8 cellular contexts compared by ENCODE assay signal in the genomic region with DNA sequence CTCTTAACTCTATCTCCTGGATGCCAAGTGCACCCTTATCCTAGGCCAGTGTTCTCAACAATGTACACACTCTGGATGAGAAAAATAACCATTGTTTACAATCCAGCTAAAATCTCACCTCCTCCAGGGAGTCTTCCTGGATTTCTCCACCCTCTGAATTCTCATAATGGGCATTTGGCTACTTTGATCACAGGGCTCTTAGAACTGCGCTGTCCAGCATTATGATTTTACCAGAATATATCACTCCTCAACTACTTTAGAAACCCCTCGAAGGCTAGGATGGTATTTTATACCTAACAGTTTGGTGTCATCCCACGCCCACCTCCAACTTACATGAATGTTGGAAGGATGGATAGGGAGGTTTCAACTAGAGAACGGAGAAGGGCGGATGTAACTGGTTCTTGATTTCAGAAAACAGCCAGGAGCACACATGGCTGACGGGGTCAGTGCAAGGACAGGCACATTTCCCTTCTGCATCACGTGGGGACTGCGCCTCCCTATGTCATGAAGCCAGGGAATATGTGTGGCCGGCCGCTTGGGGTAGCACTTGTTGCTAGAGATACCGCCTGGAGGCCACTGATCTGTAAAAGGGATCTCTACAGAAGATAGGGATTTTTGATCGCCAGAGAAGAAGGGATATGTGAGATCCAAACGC. TPM values are rescaled to one million over a fixed set of nuclear protein-coding genes. Genes with fewer than 3 reads are reported as not detected.
A peak's percentile ranks its signal among the peaks of the same experiment; 100 is the strongest.
DNase-seq lines count a peak whose midpoint lies in the region; ATAC-seq and TF ChIP-seq lines count a peak whose summit lies in the region.

No MANE protein-coding gene starts in this region.

- peak overlapping the region; percentile 85 to 87 for H3K27ac ChIP-seq in lung (ENCODE audit: low read depth in 1 of 2, low read length in 1 of 2)

- H3K4me1 Mint-ChIP-seq in endothelial cell (ENCODE audit: unreplicated experiment), result peaks cover 32% of the 10 kb centered on the region

- peaks cover 0 to 1% of the 10 kb centered on the region in 2 donors for H3K36me3 ChIP-seq in lung (ENCODE audit: control insufficient read depth in 2 of 2, insufficient read depth in 2 of 2, low read length in 2 of 2)

- DNase-seq in A172 (ENCODE audit: low spot score), result peak; percentile 72
- peak; percentile 88 for DNase-seq in G401 (ENCODE audit: low spot score)
- peak; percentile 52 for DNase-seq in NB4 (ENCODE audit: low read depth)
- DNase-seq in SW 1271 (lab: John Stamatoyannopoulos, UW), result peak; percentile 52 to 84
- DNase-seq in endothelial cell (ENCODE audit: low spot score), result peak; percentile 43
- peak; percentile 64 for DNase-seq in lung (ENCODE audit: low spot score)
- peak; percentile 86 for DNase-seq in superior temporal gyrus (ENCODE audit: extremely low spot score)

- peak; percentile 48 for ATAC-seq in lung (ENCODE audit: insufficient read depth, low FRiP score)
- ATAC-seq in GM21423 (IDR thresholded peaks at IDR 0.05; ENCODE audit: unreplicated experiment), result no peak

- peaks cover 14% of the 10 kb centered on the region for H3K36me3 Mint-ChIP-seq in endothelial cell (ENCODE audit: low read depth, unreplicated experiment)

- no peak overlapping the region for H3K27ac Mint-ChIP-seq in endothelial cell (ENCODE audit: unreplicated experiment)

- peak overlapping the region; percentile 85 for H3K4me3 Mint-ChIP-seq in endothelial cell (ENCODE audit: unreplicated experiment)

- H3K27me3 ChIP-seq in lung (ENCODE audit: control insufficient read depth, insufficient read depth), result no peaks in the 10 kb centered on the region

- H3K9me3 ChIP-seq in lung (ENCODE audit: control insufficient read depth in 2 of 2, insufficient read depth in 1 of 2, low read length in 1 of 2), result no peaks in the 10 kb centered on the region

- H3K27me3 Mint-ChIP-seq in endothelial cell (ENCODE audit: unreplicated experiment), result peaks cover 13% of the 10 kb centered on the region

- in situ Hi-C loops in G401 (cut with HindIII; ENCODE audit: low sequenced_read_pairs), result no loop called here

- H3K9me3 Mint-ChIP-seq in endothelial cell (ENCODE audit: unreplicated experiment), result no peaks in the 10 kb centered on the region

- 20 to 27% methylated on average over 13 of the region's 13 CpGs for WGBS in lung, 2 donors

- no peak for TF ChIP-seq POLR2A in NB4 (IDR thresholded peaks at IDR 0.05; ENCODE audit: extremely low read depth, insufficient read length)

- TF ChIP-seq CTCF in NB4 (IDR thresholded peaks at IDR 0.05; ENCODE audit: low read depth, low read length), result no peak
- no peak for TF ChIP-seq CTCF in endothelial cell (IDR thresholded peaks at IDR 0.05; ENCODE audit: unreplicated experiment)
- TF ChIP-seq CTCF in lung (IDR thresholded peaks at IDR 0.05; ENCODE audit: control extremely low read depth, extremely low read depth), result no peak

- H3K4me1 ChIP-seq in lung (ENCODE audit: control insufficient read depth in 2 of 2, insufficient read depth in 2 of 2, low read length in 2 of 2), result peaks cover 0 to 6% of the 10 kb centered on the region in 2 donors

- peak overlapping the region; percentile 60 for H3K4me3 ChIP-seq in NB4 (ENCODE audit: low read depth, low read length)
- peak overlapping the region; percentile 4 for H3K4me3 ChIP-seq in lung

RNA-seq across cellular contexts. Expression of gene ATP6V0E2, which starts 1.2 kb away (rescaled TPM):
- total RNA-seq in A172 (2014; rRNA removed; shearing (Covaris generic)), result 85.6 and 89.3 TPM in 2 replicates
- total RNA-seq in G401 (2014; rRNA removed; shearing (Covaris generic)), result 35.1 and 73.1 TPM in 2 replicates
- total RNA-seq in endothelial cell (ENCODE audit: unreplicated experiment) (18.5 TPM), lung (10 to 100 TPM in 1 of 2 donors, 1 to 10 TPM in 1; 8.6 to 23.8 TPM)
- 10 to 100 TPM; 25.1 to 34.8 TPM for polyA plus RNA-seq in lung

RNA-seq across cellular contexts. Expression of gene ZNF862, which starts 34.4 kb away (rescaled TPM):
- 3.7 and 5.1 TPM in 2 replicates for total RNA-seq in A172 (2014; rRNA removed; shearing (Covaris generic))
- total RNA-seq in G401 (2014; rRNA removed; shearing (Covaris generic)), result 1.8 and 2.2 TPM in 2 replicates
- total RNA-seq in endothelial cell (ENCODE audit: unreplicated experiment) (22.6 TPM), lung (10 to 100 TPM; 14.1 to 22.1 TPM)
- polyA plus RNA-seq in lung, result 1 to 10 TPM; 5.2 to 5.9 TPM
